Comparison of ENCODE assay signal across 12 cellular contexts in genomic region chr11:35598254-35599125, GRCh38. TPM values are rescaled to one million over a fixed set of nuclear protein-coding genes. Genes with fewer than 3 reads are reported as not detected.
A peak's percentile ranks its signal among the peaks of the same experiment; 100 is the strongest.
DNase-seq lines count a peak whose midpoint lies in the region; ATAC-seq and TF ChIP-seq lines count a peak whose summit lies in the region.
"Had no signal": no experiment of that assay in that cellular context is flagged by ENCODE, and none has a peak within 500 bp of the region (broad histone marks: within the 10 kb centered on the region; RNA-seq: fewer than 3 reads in every experiment).

No MANE protein-coding gene starts in this region.

- no peaks in the 10 kb centered on the region for H3K4me1 ChIP-seq in left lung

- no peak overlapping the region for H3K4me3 ChIP-seq in left lung
- H3K4me3 ChIP-seq: neural progenitor cell had no signal

- no peak for TF ChIP-seq CTCF in left lung (IDR thresholded peaks at IDR 0.05)

- H3K9me3 ChIP-seq in left lung = no peaks in the 10 kb centered on the region

- no peak for DNase-seq in activated CD4-positive, CD25-positive, alpha-beta regulatory T cell (lab: John Stamatoyannopoulos, UW)
- DNase-seq in left lung (no peak), NCI-H774 (lab: John Stamatoyannopoulos, UW) (no peak), iPS-NIHi7 (ENCODE audit: extremely low spot score) (no peak)
- DNase-seq in activated CD8-positive, alpha-beta memory T cell treated with anti-CD3 and anti-CD28 coated beads for 24 hours = no peak
- DNase-seq: 8988T; activated CD8-positive, alpha-beta memory T cell treated with anti-CD3 and anti-CD28 coated beads, Interleukin-2, amount 50 U/mL, for 48 hours; NCI-H146 had no signal

- H3K36me3 ChIP-seq in left lung = no peaks in the 10 kb centered on the region
- H3K36me3 ChIP-seq: neural progenitor cell had no signal

- peak; percentile 27 to 53 for ATAC-seq in activated CD4-positive, CD25-positive, alpha-beta regulatory T cell treated with anti-CD3 and anti-CD28 coated beads, Interleukin-2, amount 50 U/mL, for 24 hours
- ATAC-seq in GM21723 (IDR thresholded peaks at IDR 0.05; ENCODE audit: unreplicated experiment) = peak; percentile 75
- ATAC-seq in HG03558 (IDR thresholded peaks at IDR 0.05; ENCODE audit: extremely low read depth, unreplicated experiment) = peak; percentile 58
- ATAC-seq in left lung = peak; percentile 37

- H3K27me3 ChIP-seq in left lung = peaks cover 0 to 7% of the 10 kb centered on the region in 2 donors
- H3K27me3 ChIP-seq: neural progenitor cell had no signal

- no peak overlapping the region for H3K27ac ChIP-seq in left lung
- H3K27ac ChIP-seq: neural progenitor cell had no signal

- intact Hi-C loops in left lung (cut with DNase I) = no loop called here

RNA-seq across cellular contexts. Expression of gene FJX1, which starts 19.8 kb away (rescaled TPM):
- total RNA-seq in left lung = 1 to 10 TPM; 5.1 to 6.6 TPM
